ENCODE assay signal across 2 cellular contexts in genomic region chr7:27115161-27116018, GRCh38.
A peak's percentile ranks its signal among the peaks of the same experiment; 100 is the strongest.
TF ChIP-seq lines count a peak whose summit lies in the region.

No MANE protein-coding gene starts in this region.

TF ChIP-seq in SK-N-SH, 30 proteins besides CTCF, POLR2A, EP300 and RAD21:
- no peak for TF ChIP-seq RXRA (IDR thresholded peaks at IDR 0.05; ENCODE audit: borderline replicate concordance, low read depth)
- peak; percentile 5; the same call in 1 of the 2 replicates for TF ChIP-seq EZH2phosphoT487 (IDR thresholded peaks at IDR 0.05; ENCODE audit: borderline replicate concordance, low read depth)

TF ChIP-seq in HepG2, 621 proteins besides CTCF, POLR2A, EP300 and RAD21:
- TF ChIP-seq TBX2 (CRISPR knock-in tag; IDR thresholded peaks at IDR 0.05; ENCODE audit: borderline replicate concordance) (no peak), SP140L (CRISPR knock-in tag; IDR thresholded peaks at IDR 0.05; ENCODE audit: borderline replicate concordance) (no peak), HNRNPLL (IDR thresholded peaks at IDR 0.05; ENCODE audit: low read depth, low read length, poor library complexity, severe bottlenecking) (peak; percentile 19), RBFOX2 (IDR thresholded peaks at IDR 0.05; ENCODE audit: low read depth, low read length) (peak; percentile 69), POLR2G (IDR thresholded peaks at IDR 0.05; ENCODE audit: low read depth, low read length) (0 out of 2 replicates have a peak, but pooled peaks have one; percentile 27), PRPF4 (IDR thresholded peaks at IDR 0.05; ENCODE audit: low read depth, low read length, poor library complexity, severe bottlenecking) (no peak), ZNF644 (CRISPR knock-in tag; IDR thresholded peaks at IDR 0.05; ENCODE audit: low read depth) (no peak), AGO2 (optimal IDR thresholded peaks at IDR 0.05; ENCODE audit: low read depth, low read length) (peak; percentile 92), ARHGAP35 (CRISPR knock-in tag; IDR thresholded peaks at IDR 0.05; ENCODE audit: borderline replicate concordance) (no peak)
